In genomic region chr5:160169326-160169725, GRCh38 we compare ENCODE assay signal across 9 cellular contexts.
DNase-seq lines count a peak whose midpoint lies in the region; ATAC-seq and TF ChIP-seq lines count a peak whose summit lies in the region.
"Had no signal": no experiment of that assay in that cellular context is flagged by ENCODE, and none has a peak within 500 bp of the region (broad histone marks: within the 10 kb centered on the region; RNA-seq: fewer than 3 reads in every experiment).

No MANE protein-coding gene starts in this region.

- no peak overlapping the region for H3K4me3 ChIP-seq in parathyroid adenoma (ENCODE audit: low read depth, low read length)
- H3K4me3 ChIP-seq: transverse colon had no signal

- DNase-seq in EL (peak; percentile 94), T1000 (lab: John Stamatoyannopoulos, UW) (peak; percentile 27), fibroblast of peridontal ligament (ENCODE audit: extremely low read depth) (peak; percentile 94), SW480 (ENCODE audit: low spot score) (no peak)
- no peak for DNase-seq in activated naive CD4-positive, alpha-beta T cell (lab: John Stamatoyannopoulos, UW)
- DNase-seq: transverse colon had no signal

- no peaks in the 10 kb centered on the region for H3K9me3 ChIP-seq in parathyroid adenoma (ENCODE audit: control insufficient read depth, low read length)
- H3K9me3 ChIP-seq: transverse colon had no signal

- H3K4me2 ChIP-seq in parathyroid adenoma (ENCODE audit: low read length), result no peak overlapping the region

- H3K4me1 ChIP-seq in parathyroid adenoma, result peaks cover 18% of the 10 kb centered on the region

- no peaks in the 10 kb centered on the region for H3K79me2 ChIP-seq in parathyroid adenoma

- no peak for ATAC-seq in GM21619 (IDR thresholded peaks at IDR 0.05; ENCODE audit: unreplicated experiment)
- ATAC-seq in GM21717 (IDR thresholded peaks at IDR 0.05; ENCODE audit: unreplicated experiment), result no peak

- H3K27ac ChIP-seq in parathyroid adenoma, result peak overlapping the region; percentile 16
- H3K27ac ChIP-seq: transverse colon had no signal

- no peak overlapping the region for H3K9ac ChIP-seq in parathyroid adenoma

- no peak overlapping the region for H2AFZ ChIP-seq in parathyroid adenoma

- H3K36me3 ChIP-seq in parathyroid adenoma (ENCODE audit: control insufficient read depth, insufficient read depth, low read length), result no peaks in the 10 kb centered on the region
- H3K36me3 ChIP-seq: transverse colon had no signal

- no peaks in the 10 kb centered on the region for H3K27me3 ChIP-seq in parathyroid adenoma (ENCODE audit: control insufficient read depth, insufficient read depth, low read length)
- H3K27me3 ChIP-seq: transverse colon had no signal

- TF ChIP-seq CTCF in parathyroid adenoma (IDR thresholded peaks at IDR 0.05), result no peak

Comparison
In these comparisons a context has a peak if more than half of its experiments do, and no peak if none do; other contexts are left out.
1. DNase-seq: peak in EL (single experiment), T1000 (single experiment) and fibroblast of peridontal ligament (single experiment); none in activated naive CD4-positive, alpha-beta T cell (0 of 4) and SW480 (single experiment).